ENCODE assay signal across 8 cellular contexts in genomic region chr1:28552482-28553228, GRCh38.
A peak's percentile ranks its signal among the peaks of the same experiment; 100 is the strongest.
DNase-seq lines count a peak whose midpoint lies in the region; ATAC-seq and FAIRE-seq lines count a peak whose summit lies in the region.

TSS of gene TRNAU1AP (plus strand) at chr1:28553085. CDS start at chr1:28553111, 26 bp downstream.

- peak; percentile 85 for ATAC-seq in GM21367 (IDR thresholded peaks at IDR 0.05; ENCODE audit: unreplicated experiment)
- peak; percentile 94 for ATAC-seq in effector memory CD8-positive, alpha-beta T cell (replicated peaks)

- H3K27ac Mint-ChIP-seq in effector memory CD8-positive, alpha-beta T cell = peak within 1 kb of the TSS; percentile 95 to 97

- FAIRE-seq in HTR-8/SVneo (lab: Jason Lieb, UNC) = no peak

- no peaks in the 10 kb centered on the region for H3K27me3 Mint-ChIP-seq in effector memory CD8-positive, alpha-beta T cell

- DNase-seq in COR-L47 (lab: John Stamatoyannopoulos, UW) = peak; percentile 96
- DNase-seq in HTR-8/SVneo (ENCODE audit: insufficient read length, low spot score) = peak; percentile 93
- DNase-seq in NOMO-1 treated with DMSO at 0.1 percent for 48 hours (lab: John Stamatoyannopoulos, UW; ENCODE audit: unreplicated experiment) = peak; percentile 94
- peak; percentile 93 to 94 for DNase-seq in activated CD8-positive, alpha-beta memory T cell treated with anti-CD3 and anti-CD28 coated beads for 4 hours (ENCODE audit: low read depth in 2 of 2)
- peak; percentile 97 to 98 (median 98) for DNase-seq in effector memory CD8-positive, alpha-beta T cell
- DNase-seq in medulla oblongata (ENCODE audit: extremely low spot score) = peak; percentile 96
- peak; percentile 96 to 97 (median 96) for DNase-seq in stimulated activated CD4-positive, alpha-beta T cell treated with anti-CD3 and anti-CD28 coated beads, TNF-alpha, amount 100 ng/mL, for 48 hours (ENCODE audit: low read depth in 3 of 3)

- peak within 1 kb of the TSS; percentile 91 to 96 for H3K4me3 Mint-ChIP-seq in effector memory CD8-positive, alpha-beta T cell

- no peaks in the 10 kb centered on the region for H3K9me3 Mint-ChIP-seq in effector memory CD8-positive, alpha-beta T cell

- H3K36me3 Mint-ChIP-seq in effector memory CD8-positive, alpha-beta T cell (ENCODE audit: insufficient read depth) = peaks cover 50% of the 10 kb centered on the region

- H3K4me1 Mint-ChIP-seq in effector memory CD8-positive, alpha-beta T cell (ENCODE audit: low read depth in 2 of 2) = peaks cover 6 to 23% of the 10 kb centered on the region in 2 donors

Comparison
In these comparisons a context has a peak if more than half of its experiments do, and no peak if none do; other contexts are left out.
1. Peak in every context shown above with its lines: DNase-seq and ATAC-seq.